ENCODE assay signal across 19 cellular contexts in the genomic region with DNA sequence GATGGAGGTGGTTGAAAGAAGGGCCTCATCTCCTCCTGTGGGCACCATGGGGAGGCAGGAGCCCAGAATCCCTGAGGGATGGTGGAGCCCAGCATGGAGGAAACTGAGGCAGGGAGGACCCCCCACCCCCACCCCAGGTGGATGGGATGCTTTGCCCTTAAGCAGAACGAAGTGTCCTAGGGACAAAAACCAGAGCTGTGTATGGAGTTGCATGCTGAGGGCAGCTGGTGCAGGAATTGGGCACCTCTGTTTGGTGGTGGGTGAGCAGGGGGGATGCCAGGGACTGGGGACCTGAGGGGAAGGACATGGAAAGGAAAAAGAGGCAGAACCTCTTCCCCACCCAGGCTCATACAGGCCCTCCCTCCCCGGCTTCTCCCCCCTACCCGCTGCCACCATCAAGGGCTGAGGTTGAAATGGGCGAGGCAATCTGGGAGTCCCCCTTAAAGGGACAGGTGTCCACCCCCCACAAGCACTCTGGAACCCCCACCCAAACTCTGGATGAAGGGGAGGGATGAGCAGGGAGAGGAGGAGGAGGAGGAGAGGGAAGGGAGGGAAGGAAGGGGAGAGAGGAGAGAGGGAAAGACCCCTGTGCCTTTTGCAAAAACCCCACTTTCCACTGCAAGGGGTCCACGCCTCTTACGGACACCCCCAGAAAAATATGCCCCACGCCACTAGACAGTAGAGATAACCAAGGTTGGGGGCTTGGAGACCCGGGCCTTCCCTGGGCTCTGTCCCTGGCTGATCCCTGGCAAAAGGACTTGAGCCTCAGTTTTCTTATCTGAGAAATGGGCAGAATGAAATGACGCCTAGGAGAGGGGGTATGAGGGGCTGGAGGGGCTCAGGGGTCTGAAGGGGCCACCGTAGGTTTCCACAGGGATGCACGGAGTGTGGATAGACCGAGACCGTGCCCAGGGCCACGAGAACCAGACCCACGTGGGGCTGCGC. TPM values are rescaled to one million over a fixed set of nuclear protein-coding genes. Genes with fewer than 3 reads are reported as not detected.
DNase-seq lines count a peak whose midpoint lies in the region; ATAC-seq and TF ChIP-seq lines count a peak whose summit lies in the region.
"Had no signal": no experiment of that assay in that cellular context is flagged by ENCODE, and none has a peak within 500 bp of the region (broad histone marks: within the 10 kb centered on the region; RNA-seq: fewer than 3 reads in every experiment).

No MANE protein-coding gene starts in this region.

- peaks cover 99% of the 10 kb centered on the region for H3K27me3 ChIP-seq in GM23338 (ENCODE audit: insufficient read depth)
- peaks cover 98% of the 10 kb centered on the region for H3K27me3 ChIP-seq in iPS-15b (ENCODE audit: control insufficient read depth, insufficient read depth, low read length)

- no peaks in the 10 kb centered on the region for H3K36me3 ChIP-seq in GM23338 (ENCODE audit: insufficient read depth)
- no peaks in the 10 kb centered on the region for H3K36me3 ChIP-seq in iPS-15b (ENCODE audit: control insufficient read depth, insufficient read depth, low read length)
- H3K36me3 ChIP-seq: BLaER1, HAP-1 had no signal

- H3K9me2 ChIP-seq in GM23338 (ENCODE audit: insufficient read depth), result no peaks in the 10 kb centered on the region

- H3K27ac Mint-ChIP-seq in GM23338, result no peak overlapping the region
- peak overlapping the region in 2 of 3 donors; percentile 69 to 94 for H3K27ac Mint-ChIP-seq in IgD-negative memory B cell
- H3K27ac Mint-ChIP-seq: CD14-positive monocyte had no signal

- peaks cover 26% of the 10 kb centered on the region for H4K20me1 ChIP-seq in GM23338 (replicated peaks; ENCODE audit: insufficient read depth)

- no peak overlapping the region for H3K4me3 ChIP-seq in GM23338
- peak overlapping the region; percentile 0 for H3K4me3 ChIP-seq in iPS-15b (ENCODE audit: low read depth, low read length)
- no peak overlapping the region for H3K4me3 ChIP-seq in coronary artery
- H3K4me3 ChIP-seq: A549, BLaER1, HAP-1 had no signal

- H3K4me1 ChIP-seq in GM23338 (ENCODE audit: insufficient read depth) (peaks cover 11% of the 10 kb centered on the region; the same call in 1 of the 2 replicates), iPS-15b (ENCODE audit: control insufficient read depth, insufficient read depth, low read length) (no peaks in the 10 kb centered on the region)
- H3K4me1 ChIP-seq: HAP-1 had no signal

- no peaks in the 10 kb centered on the region for H3K79me2 ChIP-seq in GM23338 (replicated peaks; ENCODE audit: insufficient read depth)

- ATAC-seq in GM23338, result no peak

- H2AFZ ChIP-seq in GM23338, result no peak overlapping the region

- H3F3A ChIP-seq in GM23338 (replicated peaks; ENCODE audit: low read depth), result peaks cover 16% of the 10 kb centered on the region; the same call in 1 of the 2 replicates

- H3K27me3 Mint-ChIP-seq in GM23338 (ENCODE audit: insufficient read depth, low read depth, poor library complexity) (peaks cover 97% of the 10 kb centered on the region), IgD-negative memory B cell (peaks cover 50% of the 10 kb centered on the region)

- no peaks in the 10 kb centered on the region for H3K9me3 ChIP-seq in iPS-15b (ENCODE audit: control insufficient read depth, insufficient read depth, low read length)
- H3K9me3 ChIP-seq: A549, BLaER1, HAP-1 had no signal

- H3K4me1 Mint-ChIP-seq in GM23338, result peaks cover 18% of the 10 kb centered on the region
- H3K4me1 Mint-ChIP-seq in IgD-negative memory B cell, result peaks cover 0 to 5% (median 5%) of the 10 kb centered on the region in 3 donors

- H3K27ac ChIP-seq in GM23338 (ENCODE audit: low read depth) (no peak overlapping the region), coronary artery (no peak overlapping the region)
- H3K27ac ChIP-seq: A549, BLaER1, KMS-11 had no signal

- DNase-seq in GM23338 (ENCODE audit: low spot score) (no peak), retina (no peak), coronary artery (ENCODE audit: low spot score) (no peak), Ammon's horn (ENCODE audit: low spot score) (no peak)
- no peak for DNase-seq in activated T-cell treated with anti-CD3 and anti-CD28 coated beads, Interleukin-2, amount 50 U/mL, for 48 hours
- DNase-seq: AML-193, DMS153, DMS79, GDM1, GOT3 had no signal

- H3K36me3 Mint-ChIP-seq in GM23338 (ENCODE audit: low read depth) (no peaks in the 10 kb centered on the region), IgD-negative memory B cell (no peaks in the 10 kb centered on the region)
- H3K36me3 Mint-ChIP-seq: CD4-positive, alpha-beta memory T cell had no signal

- no peak overlapping the region for H3K9ac ChIP-seq in iPS-15b (ENCODE audit: low read depth, low read length)
- H3K9ac ChIP-seq: BLaER1, KMS-11 had no signal

- H3K4me3 Mint-ChIP-seq in GM23338 (no peak overlapping the region), IgD-negative memory B cell (no peak overlapping the region)
- H3K4me3 Mint-ChIP-seq: CD4-positive, alpha-beta memory T cell had no signal

- H3K4me2 ChIP-seq in GM23338, result no peak overlapping the region
- H3K4me2 ChIP-seq: BLaER1, KMS-11 had no signal

- H3K9me3 Mint-ChIP-seq in GM23338 (peaks cover 12% of the 10 kb centered on the region; the same call in 1 of the 3 replicates), IgD-negative memory B cell (no peaks in the 10 kb centered on the region)

- TF ChIP-seq CTCF in GM23338 (conservative IDR thresholded peaks at IDR 0.05; ENCODE audit: low read depth in 2 of 2), result no peak
- no peak for TF ChIP-seq CTCF in coronary artery (IDR thresholded peaks at IDR 0.05)

TF ChIP-seq in GM23338, 12 proteins besides CTCF, POLR2A, EP300 and RAD21:
- peak; percentile 72 for TF ChIP-seq EZH2 (IDR thresholded peaks at IDR 0.05; ENCODE audit: low read depth, unreplicated experiment)
- no peak for TF ChIP-seq ZNF114 (CRISPR knock-in tag; IDR thresholded peaks at IDR 0.05)

RNA-seq across cellular contexts. Expression of gene ONECUT3, which starts 5.9 kb away (rescaled TPM):
- total RNA-seq in GM23338 (2014; rRNA removed; shearing (Covaris generic)), result not detected in 2 replicates
- polyA plus RNA-seq in GM23338 (2016; fragmentation: Nextera tagmentation; extraction: Ambion mirVana) (not detected in 2 replicates), IgD-negative memory B cell (not detected)
- total RNA-seq: CD4-positive, alpha-beta memory T cell; Daoy had no signal
- polyA plus RNA-seq: CD14-positive monocyte; CD4-positive, alpha-beta memory T cell had no signal

RNA-seq across cellular contexts. Expression of gene ATP8B3, which starts 52.8 kb away (rescaled TPM):
- 2.8 and 6.0 TPM in 2 replicates for total RNA-seq in GM23338 (2014; rRNA removed; shearing (Covaris generic))
- polyA plus RNA-seq in GM23338 (2016; fragmentation: Nextera tagmentation; extraction: Ambion mirVana), result 1.7 and 2.1 TPM in 2 replicates
- polyA plus RNA-seq in IgD-negative memory B cell, result 1.2 TPM
